ENCODE assay signal across 12 cellular contexts in the genomic region with DNA sequence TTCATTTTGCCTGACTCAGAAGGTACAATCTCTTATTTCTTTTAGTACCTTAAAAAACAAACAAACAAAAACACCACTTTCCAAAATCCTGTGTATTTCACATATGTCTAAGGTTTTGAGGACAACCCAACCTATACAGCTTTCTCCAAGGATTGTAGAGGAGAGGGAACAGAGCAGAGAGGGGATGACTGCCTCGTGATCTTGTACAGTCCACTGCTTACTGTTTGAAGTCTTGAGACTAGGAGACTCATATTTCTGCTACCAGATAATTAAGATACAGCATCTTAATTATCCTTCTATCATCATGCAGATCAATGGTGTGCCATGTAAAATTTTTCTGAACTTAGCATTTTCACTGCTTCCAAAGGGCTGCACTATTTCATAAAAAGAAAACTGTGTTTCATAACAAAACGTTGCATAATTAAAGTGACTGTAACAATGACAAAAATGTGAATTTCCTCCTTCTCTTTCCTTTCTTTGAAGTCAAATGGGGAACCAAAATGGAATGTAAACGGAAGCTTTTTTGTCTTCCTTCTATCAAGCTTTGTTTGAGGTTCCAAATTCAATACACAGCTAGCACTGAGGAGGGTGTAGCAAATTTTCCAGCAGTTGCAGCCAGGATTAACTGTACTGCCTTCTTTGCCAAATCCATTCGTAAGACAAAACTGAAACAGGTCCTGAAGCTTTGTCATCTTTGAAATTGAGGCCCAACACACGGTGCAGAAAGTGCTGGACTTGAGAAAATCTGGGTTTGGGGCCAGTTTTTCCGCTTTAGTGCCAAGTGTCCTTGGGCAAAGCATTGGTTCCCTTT.
DNase-seq lines count a peak whose midpoint lies in the region; ATAC-seq and TF ChIP-seq lines count a peak whose summit lies in the region.
"Had no signal": no experiment of that assay in that cellular context is flagged by ENCODE, and none has a peak within 500 bp of the region (broad histone marks: within the 10 kb centered on the region; RNA-seq: fewer than 3 reads in every experiment).

No MANE protein-coding gene starts in this region.

- H3K79me2 ChIP-seq in DOHH2 (ENCODE audit: control insufficient read depth, low read length), result no peaks in the 10 kb centered on the region

- H3K4me1 ChIP-seq in DOHH2 (ENCODE audit: control insufficient read depth, low read length), result peaks cover 64% of the 10 kb centered on the region

- ATAC-seq in GM19455 (IDR thresholded peaks at IDR 0.05; ENCODE audit: unreplicated experiment) (no peak), GM19351 (IDR thresholded peaks at IDR 0.05; ENCODE audit: unreplicated experiment) (no peak)
- ATAC-seq: activated T-helper 17 cell treated with anti-CD3 and anti-CD28 coated beads, Interleukin-2, amount 50 U/mL, for 72 hours had no signal

- DNase-seq in SKM-1 (lab: John Stamatoyannopoulos, UW; ENCODE audit: unreplicated experiment) (peak; percentile 82), fibroblast of the conjunctiva (ENCODE audit: low read depth) (peak; percentile 89), pons (ENCODE audit: low spot score) (peak; percentile 77), HuH-7 (ENCODE audit: low spot score) (no peak), hypothalamus (lab: John Stamatoyannopoulos, UW) (no peak)
- DNase-seq: COR-L47; NCI-H1417 treated with DMSO at 0.1 percent for 48 hours; stimulated activated CD4-positive, alpha-beta T cell treated with anti-CD3 and anti-CD28 coated beads, Interleukin-4, amount 100 ng/mL, for 4 hours had no signal

- H3K4me2 ChIP-seq in DOHH2 (ENCODE audit: low read length), result peak overlapping the region; percentile 20

- H3K9me3 ChIP-seq in DOHH2 (ENCODE audit: control insufficient read depth, insufficient read depth, low read length), result no peaks in the 10 kb centered on the region

- no peak overlapping the region for H3K27ac ChIP-seq in DOHH2 (ENCODE audit: low read depth, low read length)

- no peaks in the 10 kb centered on the region for H3K27me3 ChIP-seq in DOHH2 (ENCODE audit: control insufficient read depth, low read length)

- H3F3A ChIP-seq in DOHH2 (ENCODE audit: control insufficient read depth, insufficient read depth), result 0 out of 2 replicates have a peak, but pooled peaks cover 4% of the 10 kb centered on the region

- no peaks in the 10 kb centered on the region for H3K9me2 ChIP-seq in DOHH2 (replicated peaks; ENCODE audit: control insufficient read depth, low read length)

- no peaks in the 10 kb centered on the region for H3K36me3 ChIP-seq in DOHH2 (ENCODE audit: control insufficient read depth, low read length)

- no peaks in the 10 kb centered on the region for H4K20me1 ChIP-seq in DOHH2 (ENCODE audit: control insufficient read depth, insufficient read depth, low read depth, low read length)

- H3K4me3 ChIP-seq in DOHH2 (ENCODE audit: low read length), result no peak overlapping the region

- TF ChIP-seq CTCF in DOHH2 (IDR thresholded peaks at IDR 0.05; ENCODE audit: low read depth, low read length, poor library complexity, severe bottlenecking), result no peak

Comparison
In these comparisons a context has a peak if more than half of its experiments do, and no peak if none do; other contexts are left out.
1. DNase-seq: peak in SKM-1 (single experiment), fibroblast of the conjunctiva (single experiment) and pons (single experiment); none in HuH-7 (single experiment) and hypothalamus (0 of 51).